Comparison of ENCODE assay signal across 9 cellular contexts in the genomic region with DNA sequence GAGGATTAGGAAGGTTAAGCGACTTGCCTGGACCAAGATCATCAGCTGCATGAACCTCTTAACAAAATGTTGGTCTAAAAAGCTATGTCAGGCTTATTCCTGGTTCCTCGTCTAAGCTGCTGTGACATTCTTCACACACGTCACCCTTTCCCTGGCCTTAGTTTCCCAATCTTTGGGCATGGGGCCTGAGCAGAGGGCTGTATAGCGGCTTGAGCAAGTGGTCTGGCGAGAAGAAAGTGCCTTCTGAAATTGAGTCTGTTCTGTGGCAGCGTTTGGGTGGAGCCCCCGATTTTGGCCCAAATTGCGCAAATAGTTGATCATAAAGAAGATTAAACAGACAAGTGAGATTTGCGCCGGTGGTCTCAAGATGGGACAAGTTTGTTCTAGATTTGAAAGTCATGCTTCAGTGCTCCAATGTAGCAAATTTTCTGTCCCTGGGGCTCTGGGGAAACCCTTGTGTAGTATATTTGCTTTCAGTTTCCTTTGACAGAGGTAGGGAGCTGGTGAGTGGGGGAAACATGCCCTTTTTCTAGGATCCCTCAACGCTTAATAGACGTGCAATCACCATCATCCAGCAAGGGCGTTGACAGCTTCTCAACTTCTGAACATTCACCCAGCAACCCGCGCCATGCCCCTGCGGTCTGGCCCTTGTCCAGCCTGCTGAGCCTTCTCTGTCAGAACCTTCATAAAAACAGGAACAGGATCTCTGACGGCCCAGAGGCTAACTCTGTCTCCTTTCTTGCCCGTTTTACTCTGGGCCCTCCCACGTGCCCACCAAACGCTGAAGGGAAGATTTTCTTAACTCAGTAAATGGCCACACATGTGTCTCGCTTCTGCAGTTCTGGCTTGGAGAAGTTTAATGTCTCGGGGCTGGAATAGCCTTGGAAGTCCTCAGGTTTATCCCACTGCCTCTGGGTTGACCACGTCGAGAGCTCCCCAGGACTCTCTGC. TPM values are rescaled to one million over a fixed set of nuclear protein-coding genes. Genes with fewer than 3 reads are reported as not detected.
A peak's percentile ranks its signal among the peaks of the same experiment; 100 is the strongest.
DNase-seq lines count a peak whose midpoint lies in the region; ATAC-seq and TF ChIP-seq lines count a peak whose summit lies in the region.
"Had no signal": no experiment of that assay in that cellular context is flagged by ENCODE, and none has a peak within 500 bp of the region (broad histone marks: within the 10 kb centered on the region; RNA-seq: fewer than 3 reads in every experiment).

No MANE protein-coding gene starts in this region.

- H3K27ac Mint-ChIP-seq in endodermal cell = no peak overlapping the region

- 92 to 94% methylated on average over 21 to 24 of the region's 24 CpGs for WGBS in endodermal cell (ENCODE audit: insufficient coverage in 1 of 2, insufficient read length in 1 of 2), 2 experiments

- H3K4me3 ChIP-seq in GM12875 (ENCODE audit: low read depth, low read length) = peak overlapping the region; percentile 26
- no peak overlapping the region for H3K4me3 ChIP-seq in endodermal cell (ENCODE audit: low read length)
- H3K4me3 ChIP-seq: cardiac muscle cell had no signal

- peaks cover 34% of the 10 kb centered on the region for H3K27me3 Mint-ChIP-seq in endodermal cell (ENCODE audit: insufficient read depth)

- TF ChIP-seq CTCF in GM12875 (IDR thresholded peaks at IDR 0.05; ENCODE audit: borderline replicate concordance, insufficient read depth, low read depth, low read length) = no peak
- no peak for TF ChIP-seq CTCF in endodermal cell (conservative IDR thresholded peaks at IDR 0.05)

- ATAC-seq in GM21528 (IDR thresholded peaks at IDR 0.05; ENCODE audit: low FRiP score, unreplicated experiment) = peak; percentile 62

- DNase-seq in LoVo (ENCODE audit: low spot score) (peak; percentile 9), mucosa of gallbladder (ENCODE audit: low spot score) (peak; percentile 56), mesenteric fat pad (ENCODE audit: low spot score) (no peak), cerebellar nuclear complex (lab: John Stamatoyannopoulos, UW) (no peak), endodermal cell (no peak)
- peak; percentile 12 for DNase-seq in activated naive CD4-positive, alpha-beta T cell treated with anti-CD3 and anti-CD28 coated beads, Interleukin-2, amount 50 U/mL, for 16 hours

- no peak overlapping the region for H3K27ac ChIP-seq in endodermal cell (ENCODE audit: low read depth, low read length)
- H3K27ac ChIP-seq: cardiac muscle cell had no signal

- no peak overlapping the region for H3K9ac ChIP-seq in endodermal cell (ENCODE audit: extremely low read depth, low read length, poor library complexity, severe bottlenecking)

- peaks cover 5% of the 10 kb centered on the region for H3K27me3 ChIP-seq in endodermal cell (ENCODE audit: control insufficient read depth, insufficient read depth, low read length, poor library complexity, severe bottlenecking)
- H3K27me3 ChIP-seq: cardiac muscle cell had no signal

- H3K4me1 Mint-ChIP-seq in endodermal cell = peaks cover 19% of the 10 kb centered on the region

- no peaks in the 10 kb centered on the region for H3K36me3 ChIP-seq in endodermal cell (ENCODE audit: control insufficient read depth, insufficient read depth, low read length)
- H3K36me3 ChIP-seq: cardiac muscle cell had no signal

- no peak overlapping the region for H3K4me3 Mint-ChIP-seq in endodermal cell

- H3K36me3 Mint-ChIP-seq in endodermal cell (ENCODE audit: low read depth) = no peaks in the 10 kb centered on the region

- H3K4me1 ChIP-seq in endodermal cell (ENCODE audit: control insufficient read depth, insufficient read depth, low read length) = no peaks in the 10 kb centered on the region

- peaks cover 10% of the 10 kb centered on the region for H3K9me3 Mint-ChIP-seq in endodermal cell

- H3K9me3 ChIP-seq in endodermal cell (ENCODE audit: control insufficient read depth, low read length) = peaks cover 9% of the 10 kb centered on the region

RNA-seq across cellular contexts. Expression of gene CCND2, which starts 58.4 kb away (rescaled TPM):
- 64.1 TPM for total RNA-seq in mucosa of gallbladder
- 93.0 TPM for total RNA-seq in mesenteric fat pad
- 100 to 1,000 TPM; 286 to 362 TPM for total RNA-seq in endodermal cell
- 86.6 TPM for polyA plus RNA-seq in endodermal cell (2013, experiment 1 of 2)
- polyA plus RNA-seq in endodermal cell (2013, experiment 2 of 2) = 81.3 TPM

Comparison
In these comparisons a context has a peak if more than half of its experiments do, and no peak if none do; other contexts are left out.
1. DNase-seq: peak in LoVo (single experiment), activated naive CD4-positive, alpha-beta T cell treated with anti-CD3 and anti-CD28 coated beads, Interleukin-2, amount 50 U/mL, for 16 hours (single experiment) and mucosa of gallbladder (single experiment); none in mesenteric fat pad (single experiment), cerebellar nuclear complex (0 of 2) and endodermal cell (single experiment).